In the genomic region with DNA sequence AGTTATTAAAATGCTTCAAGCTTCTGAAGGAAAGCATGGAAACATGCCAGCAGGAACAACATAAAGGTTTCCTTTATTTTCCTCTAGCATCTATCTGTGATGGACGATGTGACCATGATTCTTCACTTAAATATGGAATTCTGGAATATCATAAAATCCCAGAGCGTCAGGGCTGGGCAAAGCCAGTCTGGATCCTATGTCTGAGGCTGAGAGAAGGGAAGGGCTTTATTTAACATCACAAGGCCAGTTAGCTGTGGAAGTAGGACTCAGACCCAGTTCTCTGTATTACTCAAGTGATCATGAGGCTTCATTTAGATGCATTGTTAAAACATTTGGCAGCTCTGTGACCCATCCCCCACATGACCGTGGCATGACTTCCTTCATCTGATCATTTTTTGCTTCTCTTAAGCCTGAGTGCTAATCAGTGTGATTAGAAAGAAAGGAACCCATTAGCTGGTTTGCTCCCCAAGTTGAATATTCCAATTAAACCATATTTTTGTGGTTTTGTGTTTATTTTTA, we compare ENCODE assay signal across 35 cellular contexts. TPM values are rescaled to one million over a fixed set of nuclear protein-coding genes. Genes with fewer than 3 reads are reported as not detected.
"Had no signal": no experiment of that assay in that cellular context is flagged by ENCODE, and none has a peak within 500 bp of the region (broad histone marks: within the 10 kb centered on the region; RNA-seq: fewer than 3 reads in every experiment).

No MANE protein-coding gene starts in this region.

- DNase-seq: activated CD4-positive, alpha-beta memory T cell treated with anti-CD3 and anti-CD28 coated beads, Interleukin-2, amount 10 ng/mL, durations not matched to agents 7 days and 5 days; activated CD4-positive, alpha-beta T cell treated with anti-CD3 and anti-CD28 coated beads for 48 hours; activated CD8-positive, alpha-beta memory T cell treated with anti-CD3 and anti-CD28 coated beads, Interleukin-2, amount 10 ng/mL, durations not matched to agents 7 days and 5 days; activated naive CD4-positive, alpha-beta T cell treated with Interleukin-2 at 50 U/mL for 16 hours; activated T-cell treated with anti-CD3 and anti-CD28 coated beads for 4 hours; activated T-cell treated with anti-CD3 and anti-CD28 coated beads, Interleukin-2, amount 50 U/mL, for 72 hours; anterior cingulate cortex; colonic mucosa; dorsolateral prefrontal cortex; effector memory CD4-positive, alpha-beta T cell; head of caudate nucleus; hypothalamus; immature natural killer cell; kidney; left colon; midbrain; naive thymus-derived CD4-positive, alpha-beta T cell; nucleus accumbens; pancreas; psoas muscle; stimulated activated CD4-positive, alpha-beta T cell treated with anti-CD3 and anti-CD28 coated beads, Interleukin-15, amount 100 ng/mL, for 24 hours; stimulated activated CD4-positive, alpha-beta T cell treated with anti-CD3 and anti-CD28 coated beads, Interleukin-2, amount 100 ng/mL, for 24 hours; stimulated activated naive B cell treated with anti-CD40 and anti-IgM and Interleukin-4, amounts not matched to agents 10 μg/mL and 1 μg/mL and 100 μg/mL, for 72 hours; stomach; T-helper 2 cell; thyroid gland had no signal

- H3K27me3 Mint-ChIP-seq: activated CD4-positive, alpha-beta memory T cell treated with anti-CD3 and anti-CD28 coated beads, Interleukin-2, amount 10 ng/mL, durations not matched to agents 7 days and 5 days; activated CD8-positive, alpha-beta memory T cell treated with anti-CD3 and anti-CD28 coated beads, Interleukin-2, amount 10 ng/mL, durations not matched to agents 7 days and 5 days; activated naive CD8-positive, alpha-beta T cell; naive thymus-derived CD4-positive, alpha-beta T cell; stimulated activated naive B cell treated with anti-CD40 and anti-IgM and Interleukin-4, amounts not matched to agents 10 μg/mL and 1 μg/mL and 100 μg/mL, for 72 hours had no signal

- H3K9me3 Mint-ChIP-seq: activated CD4-positive, alpha-beta memory T cell treated with anti-CD3 and anti-CD28 coated beads, Interleukin-2, amount 10 ng/mL, durations not matched to agents 7 days and 5 days; activated T-cell treated with anti-CD3 and anti-CD28 coated beads, Interleukin-2, amount 50 U/mL, for 72 hours; immature natural killer cell; naive thymus-derived CD4-positive, alpha-beta T cell; stimulated activated naive B cell treated with anti-CD40 and anti-IgM and Interleukin-4, amounts not matched to agents 10 μg/mL and 1 μg/mL and 100 μg/mL, for 72 hours had no signal

- H3K27ac ChIP-seq: colonic mucosa, dorsolateral prefrontal cortex, pancreas, psoas muscle, right atrium auricular region, stomach, thyroid gland had no signal

- H3K27ac Mint-ChIP-seq: activated CD4-positive, alpha-beta memory T cell treated with anti-CD3 and anti-CD28 coated beads, Interleukin-2, amount 10 ng/mL, durations not matched to agents 7 days and 5 days; activated CD8-positive, alpha-beta memory T cell treated with anti-CD3 and anti-CD28 coated beads, Interleukin-2, amount 10 ng/mL, durations not matched to agents 7 days and 5 days; activated naive CD8-positive, alpha-beta T cell; activated T-cell treated with anti-CD3 and anti-CD28 coated beads, Interleukin-2, amount 50 U/mL, for 72 hours; immature natural killer cell; stimulated activated naive B cell treated with anti-CD40 and anti-IgM and Interleukin-4, amounts not matched to agents 10 μg/mL and 1 μg/mL and 100 μg/mL, for 72 hours had no signal

- H3K4me3 ChIP-seq: colonic mucosa, dorsolateral prefrontal cortex, pancreas, psoas muscle, right atrium auricular region, stomach, thyroid gland had no signal

- H3K36me3 ChIP-seq: colonic mucosa, pancreas, right atrium auricular region, stomach, thyroid gland had no signal

- H3K4me1 ChIP-seq: colonic mucosa, pancreas, psoas muscle, stomach, thyroid gland had no signal

- H3K4me1 Mint-ChIP-seq: activated CD4-positive, alpha-beta memory T cell treated with anti-CD3 and anti-CD28 coated beads, Interleukin-2, amount 10 ng/mL, durations not matched to agents 7 days and 5 days; activated CD8-positive, alpha-beta memory T cell treated with anti-CD3 and anti-CD28 coated beads, Interleukin-2, amount 10 ng/mL, durations not matched to agents 7 days and 5 days; immature natural killer cell; neural crest cell had no signal

- H3K36me3 Mint-ChIP-seq: activated CD8-positive, alpha-beta memory T cell treated with anti-CD3 and anti-CD28 coated beads, Interleukin-2, amount 10 ng/mL, durations not matched to agents 7 days and 5 days; immature natural killer cell; stimulated activated naive B cell treated with anti-CD40 and anti-IgM and Interleukin-4, amounts not matched to agents 10 μg/mL and 1 μg/mL and 100 μg/mL, for 72 hours had no signal

- H3K27me3 ChIP-seq: colonic mucosa, pancreas, right atrium auricular region, stomach, thyroid gland had no signal

- ATAC-seq: activated CD8-positive, alpha-beta memory T cell treated with anti-CD3 and anti-CD28 coated beads, Interleukin-2, amount 10 ng/mL, durations not matched to agents 7 days and 5 days; activated T-cell treated with anti-CD3 and anti-CD28 coated beads, Interleukin-2, amount 50 U/mL, for 72 hours; left colon; naive thymus-derived CD4-positive, alpha-beta T cell; pancreas; psoas muscle; stimulated activated naive B cell treated with anti-CD40 and anti-IgM and Interleukin-4, amounts not matched to agents 10 μg/mL and 1 μg/mL and 100 μg/mL, for 72 hours had no signal

- H3K4me3 Mint-ChIP-seq: activated CD4-positive, alpha-beta memory T cell treated with anti-CD3 and anti-CD28 coated beads, Interleukin-2, amount 10 ng/mL, durations not matched to agents 7 days and 5 days; activated CD8-positive, alpha-beta memory T cell treated with anti-CD3 and anti-CD28 coated beads, Interleukin-2, amount 10 ng/mL, durations not matched to agents 7 days and 5 days; activated naive CD8-positive, alpha-beta T cell; activated T-cell treated with anti-CD3 and anti-CD28 coated beads, Interleukin-2, amount 50 U/mL, for 72 hours; immature natural killer cell; naive thymus-derived CD4-positive, alpha-beta T cell; neural crest cell; stimulated activated naive B cell treated with anti-CD40 and anti-IgM and Interleukin-4, amounts not matched to agents 10 μg/mL and 1 μg/mL and 100 μg/mL, for 72 hours had no signal

- H3K9me3 ChIP-seq: colonic mucosa, pancreas, psoas muscle, right atrium auricular region, stomach, thyroid gland had no signal

RNA-seq across cellular contexts. Expression of a gene that starts 49.8 kb away (rescaled TPM):
- total RNA-seq: activated CD4-positive, alpha-beta memory T cell treated with anti-CD3 and anti-CD28 coated beads, Interleukin-2, amount 10 ng/mL, durations not matched to agents 7 days and 5 days; activated T-cell treated with anti-CD3 and anti-CD28 coated beads, Interleukin-2, amount 50 U/mL, for 72 hours; bronchial epithelial cell; colonic mucosa; epithelial cell of proximal tubule; fibroblast of villous mesenchyme; kidney; left colon; liver; mammary epithelial cell; naive thymus-derived CD4-positive, alpha-beta T cell; neural crest cell; pancreas; psoas muscle; right atrium auricular region; stomach; thyroid gland; ureter had no signal
